In genomic region chr5:88942967-88943291, GRCh38 we compare ENCODE assay signal across 19 cellular contexts. TPM values are rescaled to one million over a fixed set of nuclear protein-coding genes. Genes with fewer than 3 reads are reported as not detected.
DNase-seq lines count a peak whose midpoint lies in the region; ATAC-seq and TF ChIP-seq lines count a peak whose summit lies in the region.
"Had no signal": no experiment of that assay in that cellular context is flagged by ENCODE, and none has a peak within 500 bp of the region (broad histone marks: within the 10 kb centered on the region; RNA-seq: fewer than 3 reads in every experiment).

No MANE protein-coding gene starts in this region.

- BruUV-seq in MCF 10A (replicated peaks; lab: Mats Ljungman, UMichigan) (no TSS peak), PC-9 (replicated peaks; lab: Mats Ljungman, UMichigan) (no TSS peak)

- H3K79me2 ChIP-seq in osteoblast (ENCODE audit: insufficient read depth, low read length) = no peaks in the 10 kb centered on the region
- no peaks in the 10 kb centered on the region for H3K79me2 ChIP-seq in PC-9 (ENCODE audit: low read depth)

- no peaks in the 10 kb centered on the region for H3K27me3 ChIP-seq in breast epithelium
- H3K27me3 ChIP-seq in osteoblast (ENCODE audit: insufficient read depth, low read length) = no peaks in the 10 kb centered on the region
- H3K27me3 ChIP-seq in vagina = no peaks in the 10 kb centered on the region
- H3K27me3 ChIP-seq in PC-9 (ENCODE audit: insufficient read depth, low read depth) = no peaks in the 10 kb centered on the region
- H3K27me3 ChIP-seq: Peyer's patch, spleen had no signal

- TF ChIP-seq POLR2A in breast epithelium (IDR thresholded peaks at IDR 0.05) (no peak), vagina (IDR thresholded peaks at IDR 0.05) (no peak)

- H2AFZ ChIP-seq in osteoblast (ENCODE audit: low read length) (peak overlapping the region; percentile 2), PC-9 (no peak overlapping the region)

- H3K4me1 ChIP-seq in breast epithelium = no peaks in the 10 kb centered on the region
- peaks cover 16% of the 10 kb centered on the region for H3K4me1 ChIP-seq in osteoblast (ENCODE audit: insufficient read depth, low read length)
- peaks cover 4% of the 10 kb centered on the region for H3K4me1 ChIP-seq in vagina
- H3K4me1 ChIP-seq in PC-9 (replicated peaks; ENCODE audit: insufficient read depth) = no peaks in the 10 kb centered on the region
- H3K4me1 ChIP-seq: Peyer's patch had no signal

- no peaks in the 10 kb centered on the region for H3K36me3 Mint-ChIP-seq in MCF 10A (ENCODE audit: insufficient read depth, unreplicated experiment)

- no peak for ATAC-seq in GM18502 (IDR thresholded peaks at IDR 0.05; ENCODE audit: poor library complexity, unreplicated experiment)
- ATAC-seq: activated CD4-positive, alpha-beta T cell treated with anti-CD3 and anti-CD28 coated beads for 36 hours had no signal

- H3K9me3 Mint-ChIP-seq in MCF 10A (ENCODE audit: unreplicated experiment) = no peaks in the 10 kb centered on the region
- H3K9me3 Mint-ChIP-seq: activated T-helper 2 cell treated with anti-CD3 and anti-CD28 coated beads, Interferon-gamma antibody, Interleukin-2, Interleukin-4, amounts not matched to agents 10 μg/mL and 5 μg/mL and 100 μg/mL, durations not matched to agents 14 hours and 24 hours and 36 hours had no signal

- H4K20me1 ChIP-seq in osteoblast (ENCODE audit: insufficient read depth, low read length) (no peaks in the 10 kb centered on the region), PC-9 (ENCODE audit: insufficient read depth) (no peaks in the 10 kb centered on the region)

- peaks cover 79% of the 10 kb centered on the region for H3K27me3 Mint-ChIP-seq in MCF 10A (ENCODE audit: insufficient read depth, unreplicated experiment)

- H3K4me3 ChIP-seq in breast epithelium (no peak overlapping the region), fibroblast of the aortic adventitia (ENCODE audit: low read depth, low read length) (peak overlapping the region; percentile 9), osteoblast (ENCODE audit: insufficient read depth, low read length) (no peak overlapping the region), vagina (no peak overlapping the region), PC-9 (no peak overlapping the region)
- H3K4me3 ChIP-seq: Peyer's patch, spleen had no signal

- H3K9me2 ChIP-seq in PC-9 (ENCODE audit: insufficient read depth) = no peaks in the 10 kb centered on the region
- H3K9me2 ChIP-seq: SK-N-SH had no signal

- H3K36me3 ChIP-seq in breast epithelium (no peaks in the 10 kb centered on the region), osteoblast (ENCODE audit: insufficient read depth, low read length) (no peaks in the 10 kb centered on the region), vagina (no peaks in the 10 kb centered on the region), PC-9 (ENCODE audit: low read depth) (no peaks in the 10 kb centered on the region)
- H3K36me3 ChIP-seq: Peyer's patch, spleen had no signal

- H3K27ac Mint-ChIP-seq in MCF 10A (ENCODE audit: low read depth, unreplicated experiment) = no peak overlapping the region
- H3K27ac Mint-ChIP-seq: activated CD4-positive, alpha-beta T cell treated with anti-CD3 and anti-CD28 coated beads for 36 hours; activated T-helper 2 cell treated with anti-CD3 and anti-CD28 coated beads, Interferon-gamma antibody, Interleukin-2, Interleukin-4, amounts not matched to agents 10 μg/mL and 5 μg/mL and 100 μg/mL, durations not matched to agents 14 hours and 24 hours and 36 hours had no signal

- H3K27ac ChIP-seq in breast epithelium (peak overlapping the region; percentile 43 to 51), osteoblast (ENCODE audit: low read depth, low read length) (peak overlapping the region; percentile 2), vagina (peak overlapping the region; percentile 30), PC-9 (no peak overlapping the region)
- H3K27ac ChIP-seq: 22Rv1 had no signal

- no peak overlapping the region for H3K4me3 Mint-ChIP-seq in MCF 10A (ENCODE audit: unreplicated experiment)
- H3K4me3 Mint-ChIP-seq: activated CD4-positive, alpha-beta T cell treated with anti-CD3 and anti-CD28 coated beads for 36 hours had no signal

- DNase-seq in breast epithelium (ENCODE audit: low spot score in 2 of 2) = peak in 1 of 2 donors; percentile 28
- no peak for DNase-seq in MCF 10A (ENCODE audit: unreplicated experiment)
- DNase-seq in fibroblast of the aortic adventitia (ENCODE audit: low read depth) = no peak
- no peak for DNase-seq in osteoblast (ENCODE audit: insufficient read length, low spot score, missing footprints)
- DNase-seq in vagina (ENCODE audit: extremely low spot score in 2 of 2) = no peak
- no peak for DNase-seq in PC-9
- DNase-seq in HuH-7.5 (ENCODE audit: low spot score) = no peak
- DNase-seq: activated CD4-positive, alpha-beta T cell treated with anti-CD3 and anti-CD28 coated beads for 36 hours; NCI-H1417; NCI-H2171 treated with DMSO at 0.1 percent for 48 hours; NCI-H82; Peyer's patch; posterior cingulate gyrus; SK-N-SH; spleen had no signal

- no peaks in the 10 kb centered on the region for H3F3A ChIP-seq in PC-9 (ENCODE audit: insufficient read depth, low read depth)

- TF ChIP-seq CTCF in breast epithelium (IDR thresholded peaks at IDR 0.05) (no peak), MCF 10A (IDR thresholded peaks at IDR 0.05; ENCODE audit: unreplicated experiment) (no peak), fibroblast of the aortic adventitia (IDR thresholded peaks at IDR 0.05; ENCODE audit: insufficient read depth, low read length) (no peak), osteoblast (IDR thresholded peaks at IDR 0.05; ENCODE audit: extremely low read depth, low read depth, low read length) (no peak), vagina (IDR thresholded peaks at IDR 0.05) (no peak), PC-9 (conservative IDR thresholded peaks at IDR 0.05) (no peak)

- CTCF ChIA-PET in MCF 10A (lab: Yijun Ruan, JAX) (no interaction called here), PC-9 (lab: Charles Lee) (no interaction called here)

- POLR2A ChIA-PET in MCF 10A (lab: Yijun Ruan, JAX) (no interaction called here), PC-9 (lab: Charles Lee; ENCODE audit: unreplicated experiment) (no interaction called here)

- H3K9me3 ChIP-seq in breast epithelium (no peaks in the 10 kb centered on the region), osteoblast (ENCODE audit: low read depth, low read length) (no peaks in the 10 kb centered on the region), vagina (no peaks in the 10 kb centered on the region), PC-9 (ENCODE audit: insufficient read depth, low read depth) (no peaks in the 10 kb centered on the region)
- H3K9me3 ChIP-seq: Peyer's patch, SK-N-SH, spleen had no signal

- H3K4me2 ChIP-seq in osteoblast (ENCODE audit: insufficient read depth, low read length) (peak overlapping the region; percentile 33), PC-9 (no peak overlapping the region)
- H3K4me2 ChIP-seq: SK-N-SH had no signal

- intact Hi-C loops in breast epithelium (cut with DNase I; ENCODE audit: low total_unique reads) (no loop called here), MCF 10A (cut with micrococcal nuclease) (no loop called here), vagina (cut with DNase I) (no loop called here), PC-9 (cut with micrococcal nuclease; ENCODE audit: unreplicated experiment) (no loop called here)

- H3K4me1 Mint-ChIP-seq in MCF 10A (ENCODE audit: insufficient read depth, unreplicated experiment) = no peaks in the 10 kb centered on the region
- H3K4me1 Mint-ChIP-seq: activated CD4-positive, alpha-beta T cell treated with anti-CD3 and anti-CD28 coated beads for 36 hours had no signal

RNA-seq across cellular contexts. Expression of gene MEF2C, which starts 59.9 kb away (rescaled TPM):
- total RNA-seq in breast epithelium = 10 to 100 TPM; 27.4 to 41.8 (median 32.1) TPM
- total RNA-seq in MCF 10A (2022) = 0.05 and 0.07 TPM in 2 replicates
- total RNA-seq in fibroblast of the aortic adventitia (ENCODE audit: low replicate concordance) = 23.5 and 38.6 TPM in 2 replicates
- total RNA-seq in osteoblast = 9.4 and 13.4 TPM in 2 replicates
- 22.3 TPM for total RNA-seq in vagina
- total RNA-seq in PC-9 (2021) = 1.6 and 2.5 TPM in 2 replicates
- total RNA-seq: G401 had no signal
